Comparison of ENCODE assay signal across 1 cellular context in genomic region chr19:48934837-48935236, GRCh38.
TF ChIP-seq lines count a peak whose summit lies in the region.

No MANE protein-coding gene starts in this region.

TF ChIP-seq in HepG2, 621 proteins besides CTCF, POLR2A, EP300 and RAD21 (continued from another document):
- TF ChIP-seq ZNF646 (CRISPR knock-in tag; IDR thresholded peaks at IDR 0.05): no peak
- no peak for TF ChIP-seq ARID3A (IDR thresholded peaks at IDR 0.05; ENCODE audit: low read depth, low read length)
- no peak for TF ChIP-seq ZBTB34 (CRISPR knock-in tag; IDR thresholded peaks at IDR 0.05)
- TF ChIP-seq FOSL2 (CRISPR knock-in tag; IDR thresholded peaks at IDR 0.05): 0 out of 2 replicates have a peak, but pooled peaks have one; percentile 13
